Comparison of ENCODE assay signal across 1 cellular context in the genomic region with DNA sequence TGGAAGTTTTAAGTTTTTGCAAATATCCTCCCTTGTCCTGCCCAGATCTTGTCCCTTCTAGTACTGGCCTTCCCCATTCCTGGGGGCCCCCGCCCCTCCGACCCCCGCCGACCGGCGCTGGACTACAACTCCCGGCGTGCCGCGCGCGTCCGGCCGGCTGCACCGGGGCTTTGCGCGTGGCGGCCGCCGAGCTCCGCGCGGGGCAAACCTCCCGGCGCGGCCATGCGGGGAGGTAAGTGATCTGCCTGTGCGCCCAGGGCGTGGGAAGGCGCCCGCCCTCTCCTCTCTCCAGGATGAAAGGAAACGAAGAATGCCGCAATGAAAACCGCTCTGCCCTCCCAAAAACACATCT.
TF ChIP-seq lines count a peak whose summit lies in the region.

No MANE protein-coding gene starts in this region.

TF ChIP-seq in K562, 482 proteins besides CTCF, POLR2A, EP300 and RAD21 (continued from another document and continues in another):
- TF ChIP-seq, protein P1, sequence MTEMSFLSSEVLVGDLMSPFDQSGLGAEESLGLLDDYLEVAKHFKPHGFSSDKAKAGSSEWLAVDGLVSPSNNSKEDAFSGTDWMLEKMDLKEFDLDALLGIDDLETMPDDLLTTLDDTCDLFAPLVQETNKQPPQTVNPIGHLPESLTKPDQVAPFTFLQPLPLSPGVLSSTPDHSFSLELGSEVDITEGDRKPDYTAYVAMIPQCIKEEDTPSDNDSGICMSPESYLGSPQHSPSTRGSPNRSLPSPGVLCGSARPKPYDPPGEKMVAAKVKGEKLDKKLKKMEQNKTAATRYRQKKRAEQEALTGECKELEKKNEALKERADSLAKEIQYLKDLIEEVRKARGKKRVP (CRISPR knock-in tag; IDR thresholded peaks at IDR 0.05), result no peak
- TF ChIP-seq DIDO1 (tag; IDR thresholded peaks at IDR 0.05; ENCODE audit: low read depth) (no peak), NR2C2 (CRISPR knock-in tag; IDR thresholded peaks at IDR 0.05) (no peak), NR2C2 (tag; IDR thresholded peaks at IDR 0.05) (peak; percentile 73), PML (IDR thresholded peaks at IDR 0.05; ENCODE audit: low read length) (peak; percentile 53; the same call in 1 of the 2 replicates), GATAD2A (IDR thresholded peaks at IDR 0.05) (no peak), DPF2 (IDR thresholded peaks at IDR 0.05) (no peak), SRSF9 (IDR thresholded peaks at IDR 0.05; ENCODE audit: borderline replicate concordance, low read depth, low read length) (no peak), CSDE1 (IDR thresholded peaks at IDR 0.05) (no peak), POLR2AphosphoS5 (IDR thresholded peaks at IDR 0.05; ENCODE audit: control insufficient read depth, insufficient read depth, low read depth, low read length) (peak; percentile 58; the same call in 1 of the 2 replicates), ZNF174 (CRISPR knock-in tag; IDR thresholded peaks at IDR 0.05) (no peak), ILK (tag; IDR thresholded peaks at IDR 0.05; ENCODE audit: borderline replicate concordance, low read depth) (no peak), ZNF41 (CRISPR knock-in tag; conservative IDR thresholded peaks at IDR 0.05) (no peak), EGR1 (conservative IDR thresholded peaks at IDR 0.05) (0 out of 2 replicates have a peak, but pooled peaks have one; percentile 36), HMGN3 (IDR thresholded peaks at IDR 0.05; ENCODE audit: borderline replicate concordance, extremely low read depth, insufficient read length, low read depth, low read length) (no peak), CHCHD3 (CRISPR knock-in tag; IDR thresholded peaks at IDR 0.05) (no peak), TAF7 (tag; IDR thresholded peaks at IDR 0.05) (no peak), ZNF785 (CRISPR knock-in tag; IDR thresholded peaks at IDR 0.05) (no peak), CC2D1A (IDR thresholded peaks at IDR 0.05) (no peak), CTBP1 (IDR thresholded peaks at IDR 0.05; ENCODE audit: borderline replicate concordance) (no peak), SMARCC2 (IDR thresholded peaks at IDR 0.05; ENCODE audit: low read depth) (no peak), NFIX (CRISPR knock-in tag; IDR thresholded peaks at IDR 0.05; ENCODE audit: low read depth) (no peak), E2F3 (CRISPR knock-in tag; IDR thresholded peaks at IDR 0.05) (0 out of 2 replicates have a peak, but pooled peaks have one; percentile 31), SIX5 (IDR thresholded peaks at IDR 0.05; ENCODE audit: borderline replicate concordance in 1 of 2, insufficient read depth in 1 of 2, low read depth in 1 of 2, low read length in 2 of 2) (peak; percentile 52 to 63), FUS (optimal IDR thresholded peaks at IDR 0.05; ENCODE audit: low read depth, low read length) (no peak), ZNF644 (tag; IDR thresholded peaks at IDR 0.05; ENCODE audit: low read depth) (no peak), SREBF2 (CRISPR knock-in tag; IDR thresholded peaks at IDR 0.05) (no peak), SMC3 (conservative IDR thresholded peaks at IDR 0.05; ENCODE audit: insufficient read depth, low read depth, low read length) (no peak), PCBP1 (IDR thresholded peaks at IDR 0.05; ENCODE audit: low read depth, low read length, poor library complexity, severe bottlenecking) (peak; percentile 56), CBX3 (IDR thresholded peaks at IDR 0.05; ENCODE audit: borderline replicate concordance in 1 of 2, low read length in 2 of 2) (no peak), TAF15 (IDR thresholded peaks at IDR 0.05; ENCODE audit: low read depth, low read length) (no peak), MAZ (CRISPR knock-in tag; conservative IDR thresholded peaks at IDR 0.05 in 1 of 2, IDR thresholded peaks at IDR 0.05 in 1 of 2) (peak; percentile 47 to 91), TAF1 (IDR thresholded peaks at IDR 0.05; ENCODE audit: control insufficient read depth, extremely low read depth, insufficient read depth, low read length, severe bottlenecking) (peak; percentile 76)
- TF ChIP-seq, protein P2, sequence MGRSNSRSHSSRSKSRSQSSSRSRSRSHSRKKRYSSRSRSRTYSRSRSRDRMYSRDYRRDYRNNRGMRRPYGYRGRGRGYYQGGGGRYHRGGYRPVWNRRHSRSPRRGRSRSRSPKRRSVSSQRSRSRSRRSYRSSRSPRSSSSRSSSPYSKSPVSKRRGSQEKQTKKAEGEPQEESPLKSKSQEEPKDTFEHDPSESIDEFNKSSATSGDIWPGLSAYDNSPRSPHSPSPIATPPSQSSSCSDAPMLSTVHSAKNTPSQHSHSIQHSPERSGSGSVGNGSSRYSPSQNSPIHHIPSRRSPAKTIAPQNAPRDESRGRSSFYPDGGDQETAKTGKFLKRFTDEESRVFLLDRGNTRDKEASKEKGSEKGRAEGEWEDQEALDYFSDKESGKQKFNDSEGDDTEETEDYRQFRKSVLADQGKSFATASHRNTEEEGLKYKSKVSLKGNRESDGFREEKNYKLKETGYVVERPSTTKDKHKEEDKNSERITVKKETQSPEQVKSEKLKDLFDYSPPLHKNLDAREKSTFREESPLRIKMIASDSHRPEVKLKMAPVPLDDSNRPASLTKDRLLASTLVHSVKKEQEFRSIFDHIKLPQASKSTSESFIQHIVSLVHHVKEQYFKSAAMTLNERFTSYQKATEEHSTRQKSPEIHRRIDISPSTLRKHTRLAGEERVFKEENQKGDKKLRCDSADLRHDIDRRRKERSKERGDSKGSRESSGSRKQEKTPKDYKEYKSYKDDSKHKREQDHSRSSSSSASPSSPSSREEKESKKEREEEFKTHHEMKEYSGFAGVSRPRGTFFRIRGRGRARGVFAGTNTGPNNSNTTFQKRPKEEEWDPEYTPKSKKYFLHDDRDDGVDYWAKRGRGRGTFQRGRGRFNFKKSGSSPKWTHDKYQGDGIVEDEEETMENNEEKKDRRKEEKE (IDR thresholded peaks at IDR 0.05; ENCODE audit: borderline replicate concordance in 1 of 2, control insufficient read depth in 1 of 2, low read depth in 2 of 2, low read length in 1 of 2), result no peak
- TF ChIP-seq, protein P3, sequence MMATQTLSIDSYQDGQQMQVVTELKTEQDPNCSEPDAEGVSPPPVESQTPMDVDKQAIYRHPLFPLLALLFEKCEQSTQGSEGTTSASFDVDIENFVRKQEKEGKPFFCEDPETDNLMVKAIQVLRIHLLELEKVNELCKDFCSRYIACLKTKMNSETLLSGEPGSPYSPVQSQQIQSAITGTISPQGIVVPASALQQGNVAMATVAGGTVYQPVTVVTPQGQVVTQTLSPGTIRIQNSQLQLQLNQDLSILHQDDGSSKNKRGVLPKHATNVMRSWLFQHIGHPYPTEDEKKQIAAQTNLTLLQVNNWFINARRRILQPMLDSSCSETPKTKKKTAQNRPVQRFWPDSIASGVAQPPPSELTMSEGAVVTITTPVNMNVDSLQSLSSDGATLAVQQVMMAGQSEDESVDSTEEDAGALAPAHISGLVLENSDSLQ (IDR thresholded peaks at IDR 0.05), result no peak
- TF ChIP-seq, protein P4, sequence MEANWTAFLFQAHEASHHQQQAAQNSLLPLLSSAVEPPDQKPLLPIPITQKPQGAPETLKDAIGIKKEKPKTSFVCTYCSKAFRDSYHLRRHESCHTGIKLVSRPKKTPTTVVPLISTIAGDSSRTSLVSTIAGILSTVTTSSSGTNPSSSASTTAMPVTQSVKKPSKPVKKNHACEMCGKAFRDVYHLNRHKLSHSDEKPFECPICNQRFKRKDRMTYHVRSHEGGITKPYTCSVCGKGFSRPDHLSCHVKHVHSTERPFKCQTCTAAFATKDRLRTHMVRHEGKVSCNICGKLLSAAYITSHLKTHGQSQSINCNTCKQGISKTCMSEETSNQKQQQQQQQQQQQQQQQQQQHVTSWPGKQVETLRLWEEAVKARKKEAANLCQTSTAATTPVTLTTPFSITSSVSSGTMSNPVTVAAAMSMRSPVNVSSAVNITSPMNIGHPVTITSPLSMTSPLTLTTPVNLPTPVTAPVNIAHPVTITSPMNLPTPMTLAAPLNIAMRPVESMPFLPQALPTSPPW (CRISPR knock-in tag; IDR thresholded peaks at IDR 0.05), result peak; percentile 93
- TF ChIP-seq, protein P5, sequence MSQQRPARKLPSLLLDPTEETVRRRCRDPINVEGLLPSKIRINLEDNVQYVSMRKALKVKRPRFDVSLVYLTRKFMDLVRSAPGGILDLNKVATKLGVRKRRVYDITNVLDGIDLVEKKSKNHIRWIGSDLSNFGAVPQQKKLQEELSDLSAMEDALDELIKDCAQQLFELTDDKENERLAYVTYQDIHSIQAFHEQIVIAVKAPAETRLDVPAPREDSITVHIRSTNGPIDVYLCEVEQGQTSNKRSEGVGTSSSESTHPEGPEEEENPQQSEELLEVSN (IDR thresholded peaks at IDR 0.05; ENCODE audit: borderline replicate concordance in 1 of 2, extremely low read depth in 1 of 2, insufficient read depth in 1 of 2, insufficient read length in 1 of 2, low read depth in 1 of 2, low read length in 1 of 2, poor library complexity in 1 of 2, severe bottlenecking in 1 of 2), result peak; percentile 69 to 93
- TF ChIP-seq, protein P6, sequence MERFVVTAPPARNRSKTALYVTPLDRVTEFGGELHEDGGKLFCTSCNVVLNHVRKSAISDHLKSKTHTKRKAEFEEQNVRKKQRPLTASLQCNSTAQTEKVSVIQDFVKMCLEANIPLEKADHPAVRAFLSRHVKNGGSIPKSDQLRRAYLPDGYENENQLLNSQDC (CRISPR knock-in tag; IDR thresholded peaks at IDR 0.05), result no peak
- TF ChIP-seq, protein P7, sequence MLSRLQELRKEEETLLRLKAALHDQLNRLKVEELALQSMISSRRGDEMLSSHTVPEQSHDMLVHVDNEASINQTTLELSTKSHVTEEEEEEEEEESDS (CRISPR knock-in tag; IDR thresholded peaks at IDR 0.05), result no peak
- TF ChIP-seq, protein P8, sequence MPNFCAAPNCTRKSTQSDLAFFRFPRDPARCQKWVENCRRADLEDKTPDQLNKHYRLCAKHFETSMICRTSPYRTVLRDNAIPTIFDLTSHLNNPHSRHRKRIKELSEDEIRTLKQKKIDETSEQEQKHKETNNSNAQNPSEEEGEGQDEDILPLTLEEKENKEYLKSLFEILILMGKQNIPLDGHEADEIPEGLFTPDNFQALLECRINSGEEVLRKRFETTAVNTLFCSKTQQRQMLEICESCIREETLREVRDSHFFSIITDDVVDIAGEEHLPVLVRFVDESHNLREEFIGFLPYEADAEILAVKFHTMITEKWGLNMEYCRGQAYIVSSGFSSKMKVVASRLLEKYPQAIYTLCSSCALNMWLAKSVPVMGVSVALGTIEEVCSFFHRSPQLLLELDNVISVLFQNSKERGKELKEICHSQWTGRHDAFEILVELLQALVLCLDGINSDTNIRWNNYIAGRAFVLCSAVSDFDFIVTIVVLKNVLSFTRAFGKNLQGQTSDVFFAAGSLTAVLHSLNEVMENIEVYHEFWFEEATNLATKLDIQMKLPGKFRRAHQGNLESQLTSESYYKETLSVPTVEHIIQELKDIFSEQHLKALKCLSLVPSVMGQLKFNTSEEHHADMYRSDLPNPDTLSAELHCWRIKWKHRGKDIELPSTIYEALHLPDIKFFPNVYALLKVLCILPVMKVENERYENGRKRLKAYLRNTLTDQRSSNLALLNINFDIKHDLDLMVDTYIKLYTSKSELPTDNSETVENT (CRISPR knock-in tag; IDR thresholded peaks at IDR 0.05), result peak; percentile 11; the same call in 1 of the 2 replicates
- TF ChIP-seq, protein P9, sequence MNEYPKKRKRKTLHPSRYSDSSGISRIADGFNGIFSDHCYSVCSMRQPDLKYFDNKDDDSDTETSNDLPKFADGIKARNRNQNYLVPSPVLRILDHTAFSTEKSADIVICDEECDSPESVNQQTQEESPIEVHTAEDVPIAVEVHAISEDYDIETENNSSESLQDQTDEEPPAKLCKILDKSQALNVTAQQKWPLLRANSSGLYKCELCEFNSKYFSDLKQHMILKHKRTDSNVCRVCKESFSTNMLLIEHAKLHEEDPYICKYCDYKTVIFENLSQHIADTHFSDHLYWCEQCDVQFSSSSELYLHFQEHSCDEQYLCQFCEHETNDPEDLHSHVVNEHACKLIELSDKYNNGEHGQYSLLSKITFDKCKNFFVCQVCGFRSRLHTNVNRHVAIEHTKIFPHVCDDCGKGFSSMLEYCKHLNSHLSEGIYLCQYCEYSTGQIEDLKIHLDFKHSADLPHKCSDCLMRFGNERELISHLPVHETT (CRISPR knock-in tag; conservative IDR thresholded peaks at IDR 0.05 in 1 of 2, IDR thresholded peaks at IDR 0.05 in 1 of 2), result peak in 1 of 2 experiments; percentile 21; a peak in 1 of 4 replicates
- TF ChIP-seq, protein P10, sequence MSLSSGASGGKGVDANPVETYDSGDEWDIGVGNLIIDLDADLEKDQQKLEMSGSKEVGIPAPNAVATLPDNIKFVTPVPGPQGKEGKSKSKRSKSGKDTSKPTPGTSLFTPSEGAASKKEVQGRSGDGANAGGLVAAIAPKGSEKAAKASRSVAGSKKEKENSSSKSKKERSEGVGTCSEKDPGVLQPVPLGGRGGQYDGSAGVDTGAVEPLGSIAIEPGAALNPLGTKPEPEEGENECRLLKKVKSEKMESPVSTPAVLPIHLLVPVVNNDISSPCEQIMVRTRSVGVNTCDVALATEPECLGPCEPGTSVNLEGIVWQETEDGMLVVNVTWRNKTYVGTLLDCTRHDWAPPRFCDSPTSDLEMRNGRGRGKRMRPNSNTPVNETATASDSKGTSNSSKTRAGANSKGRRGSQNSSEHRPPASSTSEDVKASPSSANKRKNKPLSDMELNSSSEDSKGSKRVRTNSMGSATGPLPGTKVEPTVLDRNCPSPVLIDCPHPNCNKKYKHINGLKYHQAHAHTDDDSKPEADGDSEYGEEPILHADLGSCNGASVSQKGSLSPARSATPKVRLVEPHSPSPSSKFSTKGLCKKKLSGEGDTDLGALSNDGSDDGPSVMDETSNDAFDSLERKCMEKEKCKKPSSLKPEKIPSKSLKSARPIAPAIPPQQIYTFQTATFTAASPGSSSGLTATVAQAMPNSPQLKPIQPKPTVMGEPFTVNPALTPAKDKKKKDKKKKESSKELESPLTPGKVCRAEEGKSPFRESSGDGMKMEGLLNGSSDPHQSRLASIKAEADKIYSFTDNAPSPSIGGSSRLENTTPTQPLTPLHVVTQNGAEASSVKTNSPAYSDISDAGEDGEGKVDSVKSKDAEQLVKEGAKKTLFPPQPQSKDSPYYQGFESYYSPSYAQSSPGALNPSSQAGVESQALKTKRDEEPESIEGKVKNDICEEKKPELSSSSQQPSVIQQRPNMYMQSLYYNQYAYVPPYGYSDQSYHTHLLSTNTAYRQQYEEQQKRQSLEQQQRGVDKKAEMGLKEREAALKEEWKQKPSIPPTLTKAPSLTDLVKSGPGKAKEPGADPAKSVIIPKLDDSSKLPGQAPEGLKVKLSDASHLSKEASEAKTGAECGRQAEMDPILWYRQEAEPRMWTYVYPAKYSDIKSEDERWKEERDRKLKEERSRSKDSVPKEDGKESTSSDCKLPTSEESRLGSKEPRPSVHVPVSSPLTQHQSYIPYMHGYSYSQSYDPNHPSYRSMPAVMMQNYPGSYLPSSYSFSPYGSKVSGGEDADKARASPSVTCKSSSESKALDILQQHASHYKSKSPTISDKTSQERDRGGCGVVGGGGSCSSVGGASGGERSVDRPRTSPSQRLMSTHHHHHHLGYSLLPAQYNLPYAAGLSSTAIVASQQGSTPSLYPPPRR (CRISPR knock-in tag; IDR thresholded peaks at IDR 0.05; ENCODE audit: borderline replicate concordance), result no peak
